ENCODE assay signal across 28 cellular contexts in the genomic region with DNA sequence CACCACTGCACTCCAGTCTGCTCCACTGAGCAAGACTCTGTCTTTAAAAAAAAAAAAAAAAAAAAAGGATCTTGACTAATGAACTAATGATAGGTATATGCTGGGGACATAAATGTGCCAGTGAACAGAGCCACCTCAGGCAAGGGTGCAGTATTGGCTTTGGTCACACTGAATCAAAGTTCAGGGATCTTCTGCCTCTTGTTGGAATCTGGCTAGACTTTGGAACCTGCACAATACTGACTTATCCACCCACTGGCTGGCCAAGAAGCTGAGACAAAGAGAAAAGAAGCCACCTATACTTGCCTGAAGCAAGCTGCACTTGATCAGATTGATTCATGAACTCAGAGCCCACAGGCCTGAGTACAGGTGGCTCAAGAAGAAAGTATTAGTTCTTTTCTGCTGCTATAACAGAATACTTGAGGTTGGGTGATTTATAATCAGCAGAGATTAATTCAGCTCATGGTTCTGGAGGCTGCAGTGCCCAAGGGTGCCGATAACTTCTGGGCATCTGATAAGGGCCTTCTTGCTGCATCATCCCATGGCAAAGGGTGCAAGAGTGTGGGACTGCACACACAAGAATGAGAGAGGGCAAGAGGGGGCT.
"Had no signal": no experiment of that assay in that cellular context is flagged by ENCODE, and none has a peak within 500 bp of the region (broad histone marks: within the 10 kb centered on the region; RNA-seq: fewer than 3 reads in every experiment).

No MANE protein-coding gene starts in this region.

- ATAC-seq: heart left ventricle; left ventricle myocardium superior; lower lobe of right lung; naive thymus-derived CD8-positive, alpha-beta T cell; pancreas; right cardiac atrium; stimulated activated effector memory CD8-positive, alpha-beta T cell treated with anti-CD3 and anti-CD28 coated beads, Interleukin-12 subunit alpha, Interleukin-12 subunit beta, amount 100 ng/mL, for 72 hours; upper lobe of right lung had no signal

- H3K4me3 ChIP-seq: heart left ventricle, lower lobe of right lung, pancreas, prostate gland, sigmoid colon, smooth muscle cell, suprapubic skin, thoracic aorta, tibial artery, upper lobe of right lung had no signal

- H3K36me3 ChIP-seq: heart left ventricle, lower lobe of right lung, pancreas, prostate gland, sigmoid colon, suprapubic skin, thoracic aorta, upper lobe of right lung had no signal

- DNase-seq: glutamatergic neuron; heart left ventricle; hypothalamus; immature natural killer cell; kidney; left ventricle myocardium superior; lower lobe of right lung; mammary epithelial cell; mesenchymal stem cell; naive thymus-derived CD8-positive, alpha-beta T cell; nucleus accumbens; pancreas; posterior cingulate gyrus; retina; right cardiac atrium; sigmoid colon; stimulated activated CD4-positive, alpha-beta T cell treated with anti-CD3 and anti-CD28 coated beads, Interleukin-1b, Interleukin-23, amount 100 ng/mL, for 48 hours; stimulated activated CD4-positive, alpha-beta T cell treated with anti-CD3 and anti-CD28 coated beads, Interleukin-2, amount 100 ng/mL, for 48 hours; tibial artery; trophoblast cell; upper lobe of right lung had no signal

- FAIRE-seq: islet of Langerhans, kidney, pancreas, urothelium cell line had no signal

- H3K27ac ChIP-seq: heart left ventricle, lower lobe of right lung, pancreas, prostate gland, sigmoid colon, suprapubic skin, thoracic aorta, tibial artery, upper lobe of right lung had no signal

- H3K27me3 ChIP-seq: heart left ventricle, pancreas, sigmoid colon, suprapubic skin, tibial artery, upper lobe of right lung had no signal

- H3K4me1 ChIP-seq: heart left ventricle, lower lobe of right lung, pancreas, prostate gland, sigmoid colon, suprapubic skin, tibial artery, upper lobe of right lung had no signal

- H3K9me3 ChIP-seq: lower lobe of right lung, pancreas, prostate gland, sigmoid colon, suprapubic skin, thoracic aorta, tibial artery, upper lobe of right lung had no signal
